Comparison of ENCODE assay signal across 22 cellular contexts in genomic region chr12:29709056-29709455, GRCh38.
"Had no signal": no experiment of that assay in that cellular context is flagged by ENCODE, and none has a peak within 500 bp of the region (broad histone marks: within the 10 kb centered on the region; RNA-seq: fewer than 3 reads in every experiment).

No MANE protein-coding gene starts in this region.

- H3K36me3 Mint-ChIP-seq: activated naive CD8-positive, alpha-beta T cell; natural killer cell treated with Interleukin-12 subunit alpha and Interleukin-12 subunit beta and Interleukin-15 and Interleukin-18, amount 100 ng/mL, for 72 hours; stimulated activated memory B cell treated with anti-CD40 and anti-IgM and Interleukin-4, amounts not matched to agents 10 μg/mL and 1 μg/mL and 100 μg/mL, for 72 hours had no signal

- DNase-seq: activated B cell treated with CpG ODN at 0.5 μM for 24 hours; activated CD4-positive, alpha-beta T cell treated with anti-CD3 and anti-CD28 coated beads for 36 hours; activated CD4-positive, alpha-beta T cell treated with anti-CD3 and anti-CD28 coated beads, Interleukin-2, amount 50 U/mL, for 4 hours; activated CD8-positive, alpha-beta memory T cell treated with anti-CD3 and anti-CD28 coated beads, Interleukin-2, amount 50 U/mL, for 48 hours; activated naive CD4-positive, alpha-beta T cell; activated T-cell treated with anti-CD3 and anti-CD28 coated beads, Interleukin-2, amount 50 U/mL, for 4 hours; adrenal gland; colonic mucosa; foreskin keratinocyte; kidney glomerular epithelial cell; left lung; right cardiac atrium; stomach; T1000 had no signal

- H3K4me3 ChIP-seq: adrenal gland, colonic mucosa, left lung, stomach had no signal

- H3K4me3 Mint-ChIP-seq: activated B cell treated with CpG ODN at 0.5 μM for 24 hours; activated CD4-positive, alpha-beta T cell treated with anti-CD3 and anti-CD28 coated beads for 36 hours; activated naive CD8-positive, alpha-beta T cell; activated T-cell treated with anti-CD3 and anti-CD28 coated beads, Interleukin-2, amount 50 U/mL, for 4 hours; central memory CD8-positive, alpha-beta T cell; natural killer cell treated with Interleukin-12 subunit alpha and Interleukin-12 subunit beta and Interleukin-15 and Interleukin-18, amount 100 ng/mL, for 72 hours; stimulated activated memory B cell treated with anti-CD40 and anti-IgM and Interleukin-4, amounts not matched to agents 10 μg/mL and 1 μg/mL and 100 μg/mL, for 72 hours; T-helper 1 cell treated with Interleukin-12 subunit alpha and Interleukin-12 subunit beta and Interleukin-4 antibody, amounts not matched to agents 30 μg/mL and 1 μg/mL, for 36 hours; type B pancreatic cell had no signal

- H3K4me1 ChIP-seq: colonic mucosa had no signal

- ATAC-seq: activated CD4-positive, alpha-beta T cell treated with anti-CD3 and anti-CD28 coated beads for 36 hours; activated T-cell treated with anti-CD3 and anti-CD28 coated beads, Interleukin-2, amount 50 U/mL, for 4 hours; foreskin keratinocyte; left lung; natural killer cell treated with Interleukin-12 subunit alpha and Interleukin-12 subunit beta and Interleukin-15 and Interleukin-18, amount 100 ng/mL, for 72 hours; stimulated activated memory B cell treated with anti-CD40 and anti-IgM and Interleukin-4, amounts not matched to agents 10 μg/mL and 1 μg/mL and 100 μg/mL, for 72 hours had no signal

- H3K9me3 Mint-ChIP-seq: activated B cell treated with CpG ODN at 0.5 μM for 24 hours; activated T-cell treated with anti-CD3 and anti-CD28 coated beads, Interleukin-2, amount 50 U/mL, for 4 hours; activated T-helper 2 cell treated with anti-CD3 and anti-CD28 coated beads, Interferon-gamma antibody, Interleukin-2, Interleukin-4, amounts not matched to agents 10 μg/mL and 5 μg/mL and 100 μg/mL, durations not matched to agents 14 hours and 24 hours and 36 hours; natural killer cell treated with Interleukin-12 subunit alpha and Interleukin-12 subunit beta and Interleukin-15 and Interleukin-18, amount 100 ng/mL, for 72 hours; stimulated activated memory B cell treated with anti-CD40 and anti-IgM and Interleukin-4, amounts not matched to agents 10 μg/mL and 1 μg/mL and 100 μg/mL, for 72 hours; T-helper 1 cell treated with Interleukin-12 subunit alpha and Interleukin-12 subunit beta and Interleukin-4 antibody, amounts not matched to agents 30 μg/mL and 1 μg/mL, for 36 hours; type B pancreatic cell had no signal

- H3K27ac ChIP-seq: colonic mucosa, foreskin keratinocyte, left lung had no signal

- H3K27me3 ChIP-seq: adrenal gland, ascending aorta, colonic mucosa, foreskin keratinocyte, left lung, stomach had no signal

- H3K9me3 ChIP-seq: adrenal gland, ascending aorta, colonic mucosa, left lung, stomach had no signal

- H3K27ac Mint-ChIP-seq: activated B cell treated with CpG ODN at 0.5 μM for 24 hours; activated CD4-positive, alpha-beta T cell treated with anti-CD3 and anti-CD28 coated beads for 36 hours; activated naive CD8-positive, alpha-beta T cell; activated T-helper 2 cell treated with anti-CD3 and anti-CD28 coated beads, Interferon-gamma antibody, Interleukin-2, Interleukin-4, amounts not matched to agents 10 μg/mL and 5 μg/mL and 100 μg/mL, durations not matched to agents 14 hours and 24 hours and 36 hours; natural killer cell treated with Interleukin-12 subunit alpha and Interleukin-12 subunit beta and Interleukin-15 and Interleukin-18, amount 100 ng/mL, for 72 hours; stimulated activated memory B cell treated with anti-CD40 and anti-IgM and Interleukin-4, amounts not matched to agents 10 μg/mL and 1 μg/mL and 100 μg/mL, for 72 hours; T-helper 1 cell treated with Interleukin-12 subunit alpha and Interleukin-12 subunit beta and Interleukin-4 antibody, amounts not matched to agents 30 μg/mL and 1 μg/mL, for 36 hours; type B pancreatic cell had no signal

- H3K4me1 Mint-ChIP-seq: activated B cell treated with CpG ODN at 0.5 μM for 24 hours; activated CD4-positive, alpha-beta T cell treated with anti-CD3 and anti-CD28 coated beads for 36 hours; central memory CD8-positive, alpha-beta T cell; stimulated activated memory B cell treated with anti-CD40 and anti-IgM and Interleukin-4, amounts not matched to agents 10 μg/mL and 1 μg/mL and 100 μg/mL, for 72 hours had no signal

- H3K27me3 Mint-ChIP-seq: activated B cell treated with CpG ODN at 0.5 μM for 24 hours; stimulated activated memory B cell treated with anti-CD40 and anti-IgM and Interleukin-4, amounts not matched to agents 10 μg/mL and 1 μg/mL and 100 μg/mL, for 72 hours; type B pancreatic cell had no signal

- H3K36me3 ChIP-seq: adrenal gland, colonic mucosa, left lung, stomach had no signal
